Comparison of ENCODE assay signal across 8 cellular contexts in genomic region chr17:28763137-28763799, GRCh38. TPM values are rescaled to one million over a fixed set of nuclear protein-coding genes. Genes with fewer than 3 reads are reported as not detected.
DNase-seq lines count a peak whose midpoint lies in the region; ATAC-seq, FAIRE-seq and TF ChIP-seq lines count a peak whose summit lies in the region.

No MANE protein-coding gene starts in this region.

- ATAC-seq in A549 (peak; percentile 5 to 34; a peak in 3 of 6 replicates), GM18873 (IDR thresholded peaks at IDR 0.05; ENCODE audit: low FRiP score, unreplicated experiment) (peak; percentile 54), HG03432 (IDR thresholded peaks at IDR 0.05; ENCODE audit: unreplicated experiment) (peak; percentile 60), left colon (peak; percentile 11), GM21619 (IDR thresholded peaks at IDR 0.05; ENCODE audit: unreplicated experiment) (no peak)

- no peak for TF ChIP-seq POLR2A in A549 (IDR thresholded peaks at IDR 0.05; ENCODE audit: low read length)

- TF ChIP-seq RAD21 in A549 (conservative IDR thresholded peaks at IDR 0.05 in 1 of 2, IDR thresholded peaks at IDR 0.05 in 1 of 2), result no peak

- no peak overlapping the region for H3K27ac ChIP-seq in A549

- FAIRE-seq in A549 (lab: Jason Lieb, UNC), result peak; percentile 46

- intact Hi-C loops in left colon (cut with DNase I, micrococcal nuclease), result loop anchor here in 1 of 2 donors (10.0 kb wide), 2 partner anchors 132 to 162 kb away; partner anchors contain the start of gene FLOT2

- CTCF ChIA-PET in A549 (lab: Yijun Ruan, JAX), result interaction anchor here (0.6 to 17.8 kb wide), 58 partner anchors 11 to 487 kb away, joined by 3 to 493 read pairs (median 12); partner anchors contain the start of genes DHRS13, ERAL1, FAM222B and FLOT2

- no peak overlapping the region for H3K4me2 ChIP-seq in A549

- TF ChIP-seq CTCF in A549 (IDR thresholded peaks at IDR 0.05), result no peak

- POLR2A ChIA-PET in A549 (lab: Yijun Ruan, JAX), result interaction anchor here (0.6 to 3.2 kb wide), 7 partner anchors 36 to 189 kb away, joined by 3 to 13 read pairs (median 9); partner anchors contain the start of genes FAM222B and PHF12

- DNase-seq in A549 (ENCODE audit: low read depth in 1 of 2, low spot score in 1 of 2) (no peak), left colon (no peak), NCI-H1694 (lab: John Stamatoyannopoulos, UW) (no peak), NCI-H510A (lab: John Stamatoyannopoulos, UW) (no peak)
- DNase-seq in activated CD4-positive, alpha-beta T cell treated with anti-CD3 and anti-CD28 coated beads for 1 hour, result no peak

- 94% methylated on average over 1 of the region's 1 CpG for WGBS in A549 (ENCODE audit: missing lambda C conversion rate)

- no peaks in the 10 kb centered on the region for H3K9me3 ChIP-seq in A549

- no peak for TF ChIP-seq EP300 in A549 (IDR thresholded peaks at IDR 0.05)

- no peak overlapping the region for H3K4me3 ChIP-seq in A549

- H3K4me1 ChIP-seq in A549, result peaks cover 15% of the 10 kb centered on the region

TF ChIP-seq in A549, 52 proteins besides CTCF, POLR2A, EP300 and RAD21:
- no peak for TF ChIP-seq MAZ (IDR thresholded peaks at IDR 0.05; ENCODE audit: borderline replicate concordance, low read depth, low read length)
- TF ChIP-seq HDAC2 (IDR thresholded peaks at IDR 0.05), result no peak
- no peak for TF ChIP-seq HOXA7 (CRISPR knock-in tag; IDR thresholded peaks at IDR 0.05)
- no peak for TF ChIP-seq FOXS1 (CRISPR knock-in tag; IDR thresholded peaks at IDR 0.05)
- TF ChIP-seq MAFK (IDR thresholded peaks at IDR 0.05; ENCODE audit: partially characterized antibody), result no peak
- no peak for TF ChIP-seq PHF8 (IDR thresholded peaks at IDR 0.05; ENCODE audit: borderline replicate concordance, low read depth)
- no peak for TF ChIP-seq ZSCAN20 (CRISPR knock-in tag; IDR thresholded peaks at IDR 0.05)
- no peak for TF ChIP-seq GATA3 (IDR thresholded peaks at IDR 0.05; ENCODE audit: borderline replicate concordance)
- TF ChIP-seq, protein P1, sequence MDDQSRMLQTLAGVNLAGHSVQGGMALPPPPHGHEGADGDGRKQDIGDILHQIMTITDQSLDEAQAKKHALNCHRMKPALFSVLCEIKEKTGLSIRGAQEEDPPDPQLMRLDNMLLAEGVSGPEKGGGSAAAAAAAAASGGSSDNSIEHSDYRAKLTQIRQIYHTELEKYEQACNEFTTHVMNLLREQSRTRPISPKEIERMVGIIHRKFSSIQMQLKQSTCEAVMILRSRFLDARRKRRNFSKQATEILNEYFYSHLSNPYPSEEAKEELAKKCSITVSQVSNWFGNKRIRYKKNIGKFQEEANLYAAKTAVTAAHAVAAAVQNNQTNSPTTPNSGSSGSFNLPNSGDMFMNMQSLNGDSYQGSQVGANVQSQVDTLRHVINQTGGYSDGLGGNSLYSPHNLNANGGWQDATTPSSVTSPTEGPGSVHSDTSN (IDR thresholded peaks at IDR 0.05), result no peak
- no peak for TF ChIP-seq POLR2AphosphoS2 (conservative IDR thresholded peaks at IDR 0.05; ENCODE audit: low read length)
- TF ChIP-seq FOSL2 (IDR thresholded peaks at IDR 0.05), result no peak
- no peak for TF ChIP-seq FOSL2 (CRISPR knock-in tag; IDR thresholded peaks at IDR 0.05)
- TF ChIP-seq CBX2 (IDR thresholded peaks at IDR 0.05; ENCODE audit: borderline replicate concordance, low read depth), result no peak
- no peak for TF ChIP-seq NR3C1 (IDR thresholded peaks at IDR 0.05)
- no peak for TF ChIP-seq KDM5A (IDR thresholded peaks at IDR 0.05)
- TF ChIP-seq TP53 (CRISPR knock-in tag; IDR thresholded peaks at IDR 0.05), result no peak
- no peak for TF ChIP-seq BCL3 (IDR thresholded peaks at IDR 0.05)
- TF ChIP-seq HOXB13 (CRISPR knock-in tag; IDR thresholded peaks at IDR 0.05; ENCODE audit: low read depth), result no peak
- TF ChIP-seq, protein P2, sequence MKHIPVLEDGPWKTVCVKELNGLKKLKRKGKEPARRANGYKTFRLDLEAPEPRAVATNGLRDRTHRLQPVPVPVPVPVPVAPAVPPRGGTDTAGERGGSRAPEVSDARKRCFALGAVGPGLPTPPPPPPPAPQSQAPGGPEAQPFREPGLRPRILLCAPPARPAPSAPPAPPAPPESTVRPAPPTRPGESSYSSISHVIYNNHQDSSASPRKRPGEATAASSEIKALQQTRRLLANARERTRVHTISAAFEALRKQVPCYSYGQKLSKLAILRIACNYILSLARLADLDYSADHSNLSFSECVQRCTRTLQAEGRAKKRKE (CRISPR knock-in tag; IDR thresholded peaks at IDR 0.05; ENCODE audit: low read depth), result no peak
- TF ChIP-seq NFE2L2 (conservative IDR thresholded peaks at IDR 0.05; ENCODE audit: low read length), result no peak

RNA-seq across cellular contexts. Expression of gene TRAF4, which starts 19.5 kb away (rescaled TPM):
- polyA plus RNA-seq in A549 (2011; rRNA removed), result 64.0 and 70.2 TPM in 2 replicates
- polyA plus RNA-seq in A549 (2012; cell fraction: cytosol; rRNA removed), result 126 and 156 TPM in 2 replicates
- polyA plus RNA-seq in A549 (2012; cell fraction: nucleus; rRNA removed), result 492 and 652 TPM in 2 replicates
- polyA plus RNA-seq in A549 (2017; fragmentation: RNase III; extraction: RNeasy Plus Mini Kit Qiagen cat#74134 plus additional on column Dnase treatment), result 65.0 to 68.2 TPM (median 66.0 TPM) in 3 replicates
- polyA minus RNA-seq in A549 (2011; rRNA and poly(A)+ RNA removed), result 215 and 259 TPM in 2 replicates
- total RNA-seq in left colon, result 100 to 1,000 TPM; 116 to 136 TPM

RNA-seq across cellular contexts. Expression of gene NEK8, which starts 34.7 kb away (rescaled TPM):
- polyA plus RNA-seq in A549 (2011; rRNA removed) (5.1 and 7.7 TPM in 2 replicates), A549 (2017; fragmentation: RNase III; extraction: RNeasy Plus Mini Kit Qiagen cat#74134 plus additional on column Dnase treatment) (4.2 to 5.8 TPM (median 5.3 TPM) in 3 replicates)
- 7.1 and 7.7 TPM in 2 replicates for polyA plus RNA-seq in A549 (2012; cell fraction: cytosol; rRNA removed)
- 18.7 and 22.2 TPM in 2 replicates for polyA plus RNA-seq in A549 (2012; cell fraction: nucleus; rRNA removed)
- polyA minus RNA-seq in A549 (2011; rRNA and poly(A)+ RNA removed), result 11.4 and 16.4 TPM in 2 replicates
- 1 to 10 TPM; 5.6 to 5.7 TPM for total RNA-seq in left colon

RNA-seq across cellular contexts. Expression of gene TLCD1, which starts 37.2 kb away (rescaled TPM):
- polyA plus RNA-seq in A549 (2011; rRNA removed), result 83.3 and 86.7 TPM in 2 replicates
- 102 and 124 TPM in 2 replicates for polyA plus RNA-seq in A549 (2012; cell fraction: cytosol; rRNA removed)
- 56.4 and 64.3 TPM in 2 replicates for polyA plus RNA-seq in A549 (2012; cell fraction: nucleus; rRNA removed)
- 36.7 to 43.9 TPM (median 37.7 TPM) in 3 replicates for polyA plus RNA-seq in A549 (2017; fragmentation: RNase III; extraction: RNeasy Plus Mini Kit Qiagen cat#74134 plus additional on column Dnase treatment)
- polyA minus RNA-seq in A549 (2011; rRNA and poly(A)+ RNA removed), result 55.9 and 70.3 TPM in 2 replicates
- 10 to 100 TPM in 1 of 2 donors, 1 to 10 TPM in 1; 7.1 to 12.8 TPM for total RNA-seq in left colon

RNA-seq across cellular contexts. Expression of gene RPL23A, which starts 43.5 kb away (rescaled TPM):
- polyA plus RNA-seq in A549 (2011; rRNA removed) (2,521 and 2,887 TPM in 2 replicates), A549 (2017; fragmentation: RNase III; extraction: RNeasy Plus Mini Kit Qiagen cat#74134 plus additional on column Dnase treatment) (1,026 to 1,151 TPM (median 1,061 TPM) in 3 replicates)
- polyA plus RNA-seq in A549 (2012; cell fraction: cytosol; rRNA removed), result 981 and 1,405 TPM in 2 replicates
- 284 and 498 TPM in 2 replicates for polyA plus RNA-seq in A549 (2012; cell fraction: nucleus; rRNA removed)
- polyA minus RNA-seq in A549 (2011; rRNA and poly(A)+ RNA removed), result 955 and 1,173 TPM in 2 replicates
- 1,000 to 10,000 TPM; 1,131 to 1,234 TPM for total RNA-seq in left colon

RNA-seq across cellular contexts. Expression of gene RAB34, which starts 45.6 kb away (rescaled TPM):
- polyA plus RNA-seq in A549 (2011; rRNA removed), result 288 and 328 TPM in 2 replicates
- polyA plus RNA-seq in A549 (2012; cell fraction: cytosol; rRNA removed), result 306 and 359 TPM in 2 replicates
- polyA plus RNA-seq in A549 (2012; cell fraction: nucleus; rRNA removed), result 404 and 498 TPM in 2 replicates
- 207 to 212 TPM (median 211 TPM) in 3 replicates for polyA plus RNA-seq in A549 (2017; fragmentation: RNase III; extraction: RNeasy Plus Mini Kit Qiagen cat#74134 plus additional on column Dnase treatment)
- 241 and 290 TPM in 2 replicates for polyA minus RNA-seq in A549 (2011; rRNA and poly(A)+ RNA removed)
- total RNA-seq in left colon, result 10 to 100 TPM in 1 of 2 donors, 1 to 10 TPM in 1; 6.9 to 17.4 TPM
